In the genomic region with DNA sequence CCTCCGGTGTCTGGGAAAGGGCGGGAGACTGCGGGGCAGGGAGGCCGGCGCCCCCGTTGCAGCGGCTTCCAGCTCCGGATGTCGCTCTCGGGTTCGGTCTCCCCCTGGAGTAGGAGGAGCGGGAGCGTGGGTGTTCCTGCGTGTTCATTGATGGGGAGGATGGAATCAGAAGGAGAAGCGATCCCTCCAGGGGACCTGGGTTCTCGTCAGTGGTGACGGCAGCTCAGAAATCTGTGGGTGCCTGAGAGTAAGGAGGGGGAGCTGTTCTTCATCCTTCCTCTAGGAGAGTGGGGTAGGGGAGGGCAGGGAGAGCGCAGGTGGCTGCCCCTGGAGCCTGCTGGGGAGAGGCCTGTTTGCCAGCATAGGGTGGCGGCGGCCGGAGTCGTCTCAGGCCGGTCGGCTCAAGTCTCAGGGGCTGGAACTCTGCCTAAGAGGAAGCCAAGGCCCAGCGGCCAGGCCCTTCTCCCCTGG, we compare ENCODE assay signal across 8 cellular contexts.
A peak's percentile ranks its signal among the peaks of the same experiment; 100 is the strongest.
DNase-seq lines count a peak whose midpoint lies in the region; ATAC-seq and TF ChIP-seq lines count a peak whose summit lies in the region.

No MANE protein-coding gene starts in this region.

- H3K9me3 ChIP-seq in RWPE2 (ENCODE audit: severe bottlenecking) (no peaks in the 10 kb centered on the region), iPS-18a (ENCODE audit: control insufficient read depth, low read depth, low read length) (no peaks in the 10 kb centered on the region)

- H3K4me1 ChIP-seq in RWPE2 (ENCODE audit: insufficient read depth, poor library complexity, severe bottlenecking), result peaks cover 4% of the 10 kb centered on the region
- peaks cover 4% of the 10 kb centered on the region for H3K4me1 ChIP-seq in iPS-18a (ENCODE audit: control insufficient read depth, low read depth, low read length)

- DNase-seq in NCI-H2171 treated with DMSO at 0.1 percent for 48 hours (lab: John Stamatoyannopoulos, UW) (peak; percentile 66), NCI-H2171 (lab: John Stamatoyannopoulos, UW) (no peak), RWPE2 (ENCODE audit: low spot score) (no peak), astrocyte of the hippocampus (ENCODE audit: low read depth, low spot score) (peak; percentile 82), skeletal muscle cell (ENCODE audit: low read depth) (no peak), MV-4-11 (lab: John Stamatoyannopoulos, UW) (no peak)

- H3K4me3 ChIP-seq in RWPE2 (ENCODE audit: severe bottlenecking) (peak overlapping the region; percentile 82), iPS-18a (ENCODE audit: low read length) (peak overlapping the region; percentile 89), skeletal muscle cell (ENCODE audit: low read depth, low read length) (peak overlapping the region; percentile 88)

- ATAC-seq in RWPE2 (ENCODE audit: low read depth) (peak; percentile 31), HG03439 (IDR thresholded peaks at IDR 0.05; ENCODE audit: unreplicated experiment) (no peak)

- no peak for TF ChIP-seq CTCF in RWPE2 (IDR thresholded peaks at IDR 0.05; ENCODE audit: poor library complexity, severe bottlenecking)

- H3K27ac ChIP-seq in RWPE2 (ENCODE audit: poor library complexity, severe bottlenecking) (peak overlapping the region; percentile 84), iPS-18a (ENCODE audit: low read length) (no peak overlapping the region)

- H3K36me3 ChIP-seq in RWPE2 (ENCODE audit: low read depth), result no peaks in the 10 kb centered on the region
- no peaks in the 10 kb centered on the region for H3K36me3 ChIP-seq in iPS-18a (ENCODE audit: control insufficient read depth, low read depth, low read length)

- no peaks in the 10 kb centered on the region for H3K27me3 ChIP-seq in RWPE2 (ENCODE audit: insufficient read depth, poor library complexity, severe bottlenecking)
- H3K27me3 ChIP-seq in iPS-18a (ENCODE audit: control insufficient read depth, insufficient read depth, low read length), result peaks cover 31% of the 10 kb centered on the region

- H3K9ac ChIP-seq in iPS-18a (ENCODE audit: low read length), result peak overlapping the region; percentile 36

Comparison
In these comparisons a context has a peak if more than half of its experiments do, and no peak if none do; other contexts are left out.
1. DNase-seq: peak in NCI-H2171 treated with DMSO at 0.1 percent for 48 hours (single experiment) and astrocyte of the hippocampus (single experiment); none in NCI-H2171 (single experiment), RWPE2 (single experiment), skeletal muscle cell (single experiment) and MV-4-11 (single experiment).
2. Peak in every context shown above with its lines, with median percentiles within 50 percentile points of each other: H3K4me3 ChIP-seq.